In the genomic region with DNA sequence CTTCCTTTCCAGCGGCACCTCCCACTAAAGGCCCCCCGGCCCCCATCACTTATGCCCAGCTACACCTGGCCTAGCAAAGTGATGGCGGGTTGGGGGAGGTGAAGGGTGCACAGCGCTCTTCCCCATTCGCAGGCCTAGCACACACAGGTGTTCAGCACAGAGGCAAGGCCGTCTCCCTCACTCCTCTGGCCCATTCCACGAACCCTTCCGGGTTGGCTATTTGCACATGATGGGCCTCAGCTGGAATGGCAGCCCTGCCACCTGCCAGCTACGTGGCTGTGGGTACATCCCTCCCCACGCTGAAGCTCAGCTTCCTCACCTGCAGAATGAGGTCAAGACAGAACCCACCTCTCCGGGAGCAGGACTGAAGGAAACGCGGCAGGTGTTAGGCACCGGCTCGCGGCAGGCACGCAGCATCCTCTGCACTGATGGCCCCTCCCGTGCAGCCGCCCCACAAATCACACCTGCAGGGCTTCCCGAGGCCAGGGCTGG, we compare ENCODE assay signal across 13 cellular contexts. TPM values are rescaled to one million over a fixed set of nuclear protein-coding genes. Genes with fewer than 3 reads are reported as not detected.
DNase-seq lines count a peak whose midpoint lies in the region; ATAC-seq lines count a peak whose summit lies in the region.
"Had no signal": no experiment of that assay in that cellular context is flagged by ENCODE, and none has a peak within 500 bp of the region (broad histone marks: within the 10 kb centered on the region; RNA-seq: fewer than 3 reads in every experiment).

No MANE protein-coding gene starts in this region.

- peaks cover 9% of the 10 kb centered on the region; the same call in 1 of the 2 replicates for H3K27me3 ChIP-seq in H7 (ENCODE audit: control insufficient read depth, insufficient read depth, low read length)
- H3K27me3 ChIP-seq: thyroid gland had no signal

- H3K27ac ChIP-seq in temporal lobe (ENCODE audit: low read depth, low read length), result peak overlapping the region; percentile 47
- H3K27ac ChIP-seq: thyroid gland had no signal

- H3K36me3 Mint-ChIP-seq in T-helper 2 cell treated with Interferon-gamma antibody and Interleukin-4, amounts not matched to agents 5 μg/mL and 100 μg/mL, for 36 hours (ENCODE audit: low read depth), result no peaks in the 10 kb centered on the region

- H3K27ac Mint-ChIP-seq in T-helper 2 cell treated with Interferon-gamma antibody and Interleukin-4, amounts not matched to agents 5 μg/mL and 100 μg/mL, for 36 hours, result no peak overlapping the region

- H3K4me3 Mint-ChIP-seq in T-helper 2 cell treated with Interferon-gamma antibody and Interleukin-4, amounts not matched to agents 5 μg/mL and 100 μg/mL, for 36 hours, result peak overlapping the region; percentile 29

- peak; percentile 10 for ATAC-seq in HG03139 (IDR thresholded peaks at IDR 0.05; ENCODE audit: unreplicated experiment)
- ATAC-seq: K562 had no signal

- H3K27me3 Mint-ChIP-seq in T-helper 2 cell treated with Interferon-gamma antibody and Interleukin-4, amounts not matched to agents 5 μg/mL and 100 μg/mL, for 36 hours (ENCODE audit: low read depth), result no peaks in the 10 kb centered on the region
- H3K27me3 Mint-ChIP-seq: effector memory CD8-positive, alpha-beta T cell had no signal

- no peak overlapping the region for H3K4me3 ChIP-seq in H7 (ENCODE audit: insufficient read depth, low read depth, low read length)
- H3K4me3 ChIP-seq: K562, thyroid gland had no signal

- H3K36me3 ChIP-seq in H7 (replicated peaks; ENCODE audit: control insufficient read depth, insufficient read depth, low read length), result peaks cover 4% of the 10 kb centered on the region
- H3K36me3 ChIP-seq: thyroid gland had no signal

- H3K9me3 Mint-ChIP-seq in T-helper 2 cell treated with Interferon-gamma antibody and Interleukin-4, amounts not matched to agents 5 μg/mL and 100 μg/mL, for 36 hours, result no peaks in the 10 kb centered on the region
- H3K9me3 Mint-ChIP-seq: effector memory CD8-positive, alpha-beta T cell had no signal

- DNase-seq in T-helper 2 cell treated with Interferon-gamma antibody and Interleukin-4, amounts not matched to agents 5 μg/mL and 100 μg/mL, for 36 hours (ENCODE audit: low spot score), result no peak
- no peak for DNase-seq in T-helper 2 cell
- peak; percentile 88 for DNase-seq in RPMI8226
- no peak for DNase-seq in H7
- no peak for DNase-seq in activated CD4-positive, CD25-positive, alpha-beta regulatory T cell treated with anti-CD3 and anti-CD28 coated beads, Interleukin-2, amount 50 U/mL, for 72 hours
- DNase-seq in CD1c-positive myeloid dendritic cell (ENCODE audit: extremely low spot score), result no peak
- DNase-seq: activated naive CD4-positive, alpha-beta T cell treated with Interleukin-2 at 50 U/mL for 16 hours; stimulated activated CD4-positive, alpha-beta T cell treated with anti-CD3 and anti-CD28 coated beads, Interleukin-2, amount 100 ng/mL, for 24 hours; thyroid gland had no signal

- H3K4me1 Mint-ChIP-seq in T-helper 2 cell treated with Interferon-gamma antibody and Interleukin-4, amounts not matched to agents 5 μg/mL and 100 μg/mL, for 36 hours (ENCODE audit: low read depth), result no peaks in the 10 kb centered on the region

RNA-seq across cellular contexts. Expression of a gene that starts 4.8 kb away (rescaled TPM):
- total RNA-seq in temporal lobe, result 42.0 TPM
- total RNA-seq in H7 (2014; rRNA removed; shearing (Covaris generic)), result 37.5 and 43.9 TPM in 2 replicates

RNA-seq across cellular contexts. Expression of a gene that starts 48.9 kb away (rescaled TPM):
- total RNA-seq in temporal lobe, result not detected
- 0.41 TPM in 1 of 2 replicates, not detected in the other for total RNA-seq in H7 (2014; rRNA removed; shearing (Covaris generic))
- total RNA-seq: K562 had no signal
